ENCODE assay signal across 9 cellular contexts in genomic region chr6:26472549-26473245, GRCh38. TPM values are rescaled to one million over a fixed set of nuclear protein-coding genes. Genes with fewer than 3 reads are reported as not detected.
DNase-seq lines count a peak whose midpoint lies in the region; ATAC-seq and TF ChIP-seq lines count a peak whose summit lies in the region.
"Had no signal": no experiment of that assay in that cellular context is flagged by ENCODE, and none has a peak within 500 bp of the region (broad histone marks: within the 10 kb centered on the region; RNA-seq: fewer than 3 reads in every experiment).

No MANE protein-coding gene starts in this region.

- DNase-seq in RWPE2 (ENCODE audit: low spot score), result no peak
- DNase-seq in effector memory CD4-positive, alpha-beta T cell, result no peak
- no peak for DNase-seq in midbrain (lab: John Stamatoyannopoulos, UW)
- no peak for DNase-seq in left lobe of liver (ENCODE audit: low spot score)
- DNase-seq in GM03348 (ENCODE audit: low spot score), result no peak
- DNase-seq: KBM-7 had no signal

- in situ Hi-C loops in GM18951 (cut with MboI; ENCODE audit: low sequenced_read_pairs, unreplicated experiment), result no loop called here

- peak; percentile 20 for TF ChIP-seq POLR2A in GM18951 (IDR thresholded peaks at IDR 0.05; ENCODE audit: extremely low read depth, insufficient read depth, insufficient read length)

- H3K9me3 ChIP-seq in RWPE2 (ENCODE audit: severe bottlenecking) (no peaks in the 10 kb centered on the region), skeletal muscle satellite cell (replicated peaks; ENCODE audit: low read length) (no peaks in the 10 kb centered on the region)
- no peaks in the 10 kb centered on the region for H3K9me3 ChIP-seq in effector memory CD4-positive, alpha-beta T cell (ENCODE audit: control insufficient read depth, low read length)

- H3K4me3 ChIP-seq in RWPE2 (ENCODE audit: severe bottlenecking) (no peak overlapping the region), skeletal muscle satellite cell (ENCODE audit: low read length) (no peak overlapping the region)
- H3K4me3 ChIP-seq in effector memory CD4-positive, alpha-beta T cell (ENCODE audit: insufficient read depth, low read depth, low read length, poor library complexity, severe bottlenecking), result no peak overlapping the region

- TF ChIP-seq CTCF in RWPE2 (IDR thresholded peaks at IDR 0.05; ENCODE audit: poor library complexity, severe bottlenecking), result no peak

- H3K9ac ChIP-seq in skeletal muscle satellite cell (ENCODE audit: low read depth, low read length), result peak overlapping the region; percentile 83
- H3K9ac ChIP-seq: parathyroid adenoma had no signal

- ATAC-seq in RWPE2 (ENCODE audit: low read depth) (no peak), left lobe of liver (no peak)

- H3K4me1 ChIP-seq in RWPE2 (ENCODE audit: insufficient read depth, poor library complexity, severe bottlenecking), result peaks cover 13% of the 10 kb centered on the region
- H3K4me1 ChIP-seq in effector memory CD4-positive, alpha-beta T cell (ENCODE audit: control insufficient read depth, insufficient read depth, low read length, poor library complexity, severe bottlenecking), result peaks cover 26% of the 10 kb centered on the region
- H3K4me1 ChIP-seq in skeletal muscle satellite cell (ENCODE audit: control insufficient read depth, insufficient read depth, low read length), result peaks cover 19% of the 10 kb centered on the region

- H3K27me3 ChIP-seq in RWPE2 (ENCODE audit: insufficient read depth, poor library complexity, severe bottlenecking) (no peaks in the 10 kb centered on the region), skeletal muscle satellite cell (ENCODE audit: control insufficient read depth, insufficient read depth, low read length) (no peaks in the 10 kb centered on the region)
- no peaks in the 10 kb centered on the region for H3K27me3 ChIP-seq in effector memory CD4-positive, alpha-beta T cell (replicated peaks; ENCODE audit: control insufficient read depth, insufficient read depth, low read length, poor library complexity, severe bottlenecking)

- H3K36me3 ChIP-seq in RWPE2 (ENCODE audit: low read depth), result peaks cover 13% of the 10 kb centered on the region
- peaks cover 15% of the 10 kb centered on the region for H3K36me3 ChIP-seq in effector memory CD4-positive, alpha-beta T cell (ENCODE audit: control insufficient read depth, insufficient read depth, low read length)
- peaks cover 19% of the 10 kb centered on the region for H3K36me3 ChIP-seq in skeletal muscle satellite cell (ENCODE audit: insufficient read depth, low read length)

- peak overlapping the region; percentile 88 for H3K27ac ChIP-seq in RWPE2 (ENCODE audit: poor library complexity, severe bottlenecking)
- peak overlapping the region; percentile 84 for H3K27ac ChIP-seq in effector memory CD4-positive, alpha-beta T cell (ENCODE audit: insufficient read depth, low read length, poor library complexity, severe bottlenecking)

- peak overlapping the region; percentile 83 for H3K4me2 ChIP-seq in skeletal muscle satellite cell (ENCODE audit: low read length)

RNA-seq across cellular contexts. Expression of gene BTN2A1, which starts 14.9 kb away (rescaled TPM):
- total RNA-seq in skeletal muscle satellite cell (2012; rRNA removed), result 13.2 and 13.3 TPM in 2 replicates
- total RNA-seq in left lobe of liver, result 5.0 TPM

RNA-seq across cellular contexts. Expression of gene BTN1A1, which starts 27.4 kb away (rescaled TPM):
- not detected in 2 replicates for total RNA-seq in skeletal muscle satellite cell (2012; rRNA removed)
- total RNA-seq in left lobe of liver, result not detected

RNA-seq across cellular contexts. Expression of gene BTN3A3, which starts 32.4 kb away (rescaled TPM):
- 9.0 and 11.9 TPM in 2 replicates for total RNA-seq in skeletal muscle satellite cell (2012; rRNA removed)
- 12.4 TPM for total RNA-seq in left lobe of liver
